12 cellular contexts compared by ENCODE assay signal in the genomic region with DNA sequence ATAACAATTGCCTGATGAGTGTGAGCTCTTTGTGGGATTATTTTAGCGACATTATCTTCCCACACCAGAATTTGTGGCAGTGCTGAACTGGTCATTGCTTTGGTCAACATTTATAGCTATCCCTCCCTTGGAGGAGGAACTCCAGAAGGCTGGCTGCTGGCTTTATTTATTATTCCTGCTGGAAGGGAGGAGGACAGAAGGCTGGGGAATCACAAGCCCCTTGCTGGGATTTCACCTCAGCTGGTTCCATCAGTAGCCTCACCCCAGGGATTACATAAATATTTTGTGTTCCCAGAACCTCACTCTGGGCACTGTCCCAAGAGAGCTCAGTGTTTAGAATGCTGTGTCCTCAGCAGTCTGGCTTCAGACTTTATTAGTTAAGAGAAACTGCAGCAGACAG.
DNase-seq lines count a peak whose midpoint lies in the region; ATAC-seq and TF ChIP-seq lines count a peak whose summit lies in the region.
"Had no signal": no experiment of that assay in that cellular context is flagged by ENCODE, and none has a peak within 500 bp of the region (broad histone marks: within the 10 kb centered on the region; RNA-seq: fewer than 3 reads in every experiment).

No MANE protein-coding gene starts in this region.

- H3K4me1 Mint-ChIP-seq in activated CD8-positive, alpha-beta T cell treated with anti-CD3 and anti-CD28 coated beads for 36 hours (ENCODE audit: low read depth) = no peaks in the 10 kb centered on the region

- H3K9me3 ChIP-seq in adrenal gland (replicated peaks in 1 of 3) (no peaks in the 10 kb centered on the region), left ventricle myocardium inferior (replicated peaks) (no peaks in the 10 kb centered on the region)

- H3K27ac Mint-ChIP-seq in activated CD8-positive, alpha-beta T cell treated with anti-CD3 and anti-CD28 coated beads for 36 hours = no peak overlapping the region

- no peak overlapping the region for H3K4me3 ChIP-seq in adrenal gland
- H3K4me3 ChIP-seq in left ventricle myocardium inferior = no peak overlapping the region
- no peak overlapping the region for H3K4me3 ChIP-seq in retinal pigment epithelial cell (ENCODE audit: low read length)

- H3K9me3 Mint-ChIP-seq in activated CD8-positive, alpha-beta T cell treated with anti-CD3 and anti-CD28 coated beads for 36 hours = no peaks in the 10 kb centered on the region

- H3K27me3 Mint-ChIP-seq in activated CD8-positive, alpha-beta T cell treated with anti-CD3 and anti-CD28 coated beads for 36 hours = no peaks in the 10 kb centered on the region

- ATAC-seq in GM19463 (IDR thresholded peaks at IDR 0.05; ENCODE audit: unreplicated experiment) (no peak), HG03571 (IDR thresholded peaks at IDR 0.05; ENCODE audit: unreplicated experiment) (no peak)
- ATAC-seq in activated CD8-positive, alpha-beta T cell treated with anti-CD3 and anti-CD28 coated beads for 36 hours = no peak

- no peaks in the 10 kb centered on the region for H3K4me1 ChIP-seq in adrenal gland (replicated peaks in 1 of 2)
- H3K4me1 ChIP-seq in left ventricle myocardium inferior = peaks cover 33% of the 10 kb centered on the region
- H3K4me1 ChIP-seq: Caco-2 had no signal

- CTCF ChIA-PET in activated CD8-positive, alpha-beta T cell treated with anti-CD3 and anti-CD28 coated beads for 36 hours (lab: Charles Lee) = no interaction called here

- H3K36me3 Mint-ChIP-seq in activated CD8-positive, alpha-beta T cell treated with anti-CD3 and anti-CD28 coated beads for 36 hours (ENCODE audit: low read depth) = no peaks in the 10 kb centered on the region

- intact Hi-C loops in adrenal gland (cut with DNase I) = no loop called here
- intact Hi-C loops in left ventricle myocardium inferior (cut with micrococcal nuclease) = no loop called here
- intact Hi-C loops in activated CD8-positive, alpha-beta T cell treated with anti-CD3 and anti-CD28 coated beads for 36 hours (cut with micrococcal nuclease) = no loop called here

- POLR2A ChIA-PET in activated CD8-positive, alpha-beta T cell treated with anti-CD3 and anti-CD28 coated beads for 36 hours (lab: Charles Lee) = interaction anchor here (0.7 kb wide), 1 partner anchor 149 kb away, joined by 3 read pairs; no protein-coding TSS in a partner anchor

- H3K27ac ChIP-seq in adrenal gland (no peak overlapping the region), left ventricle myocardium inferior (replicated peaks) (peak overlapping the region; percentile 75)
- H3K27ac ChIP-seq: RWPE1 had no signal

- no peak for TF ChIP-seq POLR2A in adrenal gland (IDR thresholded peaks at IDR 0.05)

- no peak overlapping the region for H3K4me3 Mint-ChIP-seq in activated CD8-positive, alpha-beta T cell treated with anti-CD3 and anti-CD28 coated beads for 36 hours

- 45 to 75% (median 54%) methylated on average over 1 of the region's 1 CpG for WGBS in adrenal gland, 4 donors

- TF ChIP-seq CTCF in adrenal gland (IDR thresholded peaks at IDR 0.05) (no peak), left ventricle myocardium inferior (IDR thresholded peaks at IDR 0.05; ENCODE audit: borderline replicate concordance) (no peak), retinal pigment epithelial cell (conservative IDR thresholded peaks at IDR 0.05; ENCODE audit: low read depth, low read length) (no peak)
- no peak for TF ChIP-seq CTCF in activated CD8-positive, alpha-beta T cell treated with anti-CD3 and anti-CD28 coated beads for 36 hours (IDR thresholded peaks at IDR 0.05)

- H3K27me3 ChIP-seq in adrenal gland (no peaks in the 10 kb centered on the region), left ventricle myocardium inferior (ENCODE audit: low read depth) (no peaks in the 10 kb centered on the region)

- no peaks in the 10 kb centered on the region for H3K36me3 ChIP-seq in adrenal gland (replicated peaks in 1 of 2)
- H3K36me3 ChIP-seq in left ventricle myocardium inferior = no peaks in the 10 kb centered on the region

- DNase-seq in DMS 273 treated with DMSO at 0.1 percent for 48 hours (lab: John Stamatoyannopoulos, UW) (peak; percentile 17), adrenal gland (peak in 6 of 7 donors; percentile 27 to 68 (median 44)), left ventricle myocardium inferior (peak; percentile 23), retinal pigment epithelial cell (ENCODE audit: low read depth) (peak; percentile 66), dedifferentiated amniotic fluid mesenchymal stem cell (ENCODE audit: extremely low spot score) (no peak)
- no peak for DNase-seq in activated CD8-positive, alpha-beta T cell treated with anti-CD3 and anti-CD28 coated beads for 36 hours
- DNase-seq: activated effector memory CD4-positive, alpha-beta T cell treated with anti-CD3 and anti-CD28 coated beads, Interleukin-2, amount 50 U/mL, for 16 hours; Caco-2; NCI-H2029 treated with DMSO at 0.1 percent for 48 hours had no signal

Comparison
In these comparisons a context has a peak if more than half of its experiments do, and no peak if none do; other contexts are left out.
1. DNase-seq: peak in DMS 273 treated with DMSO at 0.1 percent for 48 hours (single experiment), adrenal gland (6 of 7), left ventricle myocardium inferior (single experiment) and retinal pigment epithelial cell (single experiment); none in dedifferentiated amniotic fluid mesenchymal stem cell (single experiment) and activated CD8-positive, alpha-beta T cell treated with anti-CD3 and anti-CD28 coated beads for 36 hours (single experiment).